In genomic region chr19:50477751-50478515, GRCh38 we compare ENCODE assay signal across 14 cellular contexts. TPM values are rescaled to one million over a fixed set of nuclear protein-coding genes. Genes with fewer than 3 reads are reported as not detected.
DNase-seq lines count a peak whose midpoint lies in the region; FAIRE-seq and TF ChIP-seq lines count a peak whose summit lies in the region.
"Had no signal": no experiment of that assay in that cellular context is flagged by ENCODE, and none has a peak within 500 bp of the region (broad histone marks: within the 10 kb centered on the region; RNA-seq: fewer than 3 reads in every experiment).

No MANE protein-coding gene starts in this region.

- no peak overlapping the region for H2AFZ ChIP-seq in Karpas-422 (ENCODE audit: low read length)

- no peak for DNase-seq in Calu3
- no peak for DNase-seq in Karpas-422
- no peak for DNase-seq in coronary artery (ENCODE audit: low spot score)
- DNase-seq in osteocyte (ENCODE audit: extremely low spot score, unreplicated experiment) = no peak
- no peak for DNase-seq in NCI-H2029 treated with DMSO at 0.1 percent for 48 hours (lab: John Stamatoyannopoulos, UW)
- no peak for DNase-seq in RKO (ENCODE audit: low spot score)
- DNase-seq in small intestine = no peak
- no peak for DNase-seq in GM12892 (ENCODE audit: insufficient read length)
- DNase-seq: activated CD8-positive, alpha-beta memory T cell treated with anti-CD3 and anti-CD28 coated beads for 24 hours; DMS79; NCI-H2081 had no signal

- TF ChIP-seq POLR2A in GM12892 (IDR thresholded peaks at IDR 0.05; ENCODE audit: low read depth, low read length) = no peak

- H3K4me1 Mint-ChIP-seq in Calu3 (ENCODE audit: low read depth, unreplicated experiment) (peaks cover 10% of the 10 kb centered on the region), osteocyte (ENCODE audit: unreplicated experiment) (peaks cover 16% of the 10 kb centered on the region)

- H3K4me3 Mint-ChIP-seq in Calu3 (ENCODE audit: low read depth, unreplicated experiment) = peak overlapping the region; percentile 100
- H3K4me3 Mint-ChIP-seq in osteocyte (ENCODE audit: unreplicated experiment) = peak overlapping the region; percentile 96

- no peaks in the 10 kb centered on the region for H4K20me1 ChIP-seq in Karpas-422 (ENCODE audit: insufficient read depth, low read depth, low read length)

- H3K9me3 Mint-ChIP-seq in Calu3 (ENCODE audit: low read depth, unreplicated experiment) (no peaks in the 10 kb centered on the region), osteocyte (ENCODE audit: unreplicated experiment) (no peaks in the 10 kb centered on the region)

- no peak overlapping the region for H3K27ac ChIP-seq in Karpas-422 (ENCODE audit: low read length)
- no peak overlapping the region for H3K27ac ChIP-seq in coronary artery
- H3K27ac ChIP-seq in small intestine (ENCODE audit: low read depth in 1 of 2, low read length in 1 of 2) = no peak overlapping the region
- H3K27ac ChIP-seq: HL-60 had no signal

- CTCF ChIA-PET in Calu3 (lab: Charles Lee) = interaction anchor here (1.6 kb wide), 1 partner anchor 109 kb away, joined by 4 read pairs; no protein-coding TSS in a partner anchor

- H3K27me3 ChIP-seq in Karpas-422 (ENCODE audit: low read length) = no peaks in the 10 kb centered on the region
- H3K27me3 ChIP-seq in small intestine (ENCODE audit: control insufficient read depth in 2 of 2, insufficient read depth in 2 of 2, low read length in 2 of 2) = no peaks in the 10 kb centered on the region

- H3K4me2 ChIP-seq in Karpas-422 (ENCODE audit: low read depth, low read length, poor library complexity, severe bottlenecking) = peak overlapping the region; percentile 94

- BruUV-seq in Calu3 (replicated peaks; lab: Mats Ljungman, UMichigan) = no TSS peak

- H3K9ac ChIP-seq in Karpas-422 (ENCODE audit: low read length) = no peak overlapping the region

- peaks cover 9% of the 10 kb centered on the region for H3K9me3 ChIP-seq in Karpas-422 (ENCODE audit: low read length)
- no peaks in the 10 kb centered on the region for H3K9me3 ChIP-seq in small intestine (ENCODE audit: control insufficient read depth, low read depth)

- FAIRE-seq in small intestine (lab: Jason Lieb, UNC) = no peak
- no peak for FAIRE-seq in GM12892 (lab: Jason Lieb, UNC)
- FAIRE-seq: colon had no signal

- intact Hi-C loops in Calu3 (cut with micrococcal nuclease; ENCODE audit: unreplicated experiment) = no loop called here

- H3K4me1 ChIP-seq in Karpas-422 (ENCODE audit: low read length) (peaks cover 8% of the 10 kb centered on the region), small intestine (ENCODE audit: control insufficient read depth in 2 of 2, insufficient read depth in 1 of 2, low read depth in 1 of 2, low read length in 1 of 2) (peaks cover 5 to 6% of the 10 kb centered on the region in 2 donors)

- H3K27me3 Mint-ChIP-seq in Calu3 (ENCODE audit: unreplicated experiment) (peaks cover 18% of the 10 kb centered on the region), osteocyte (ENCODE audit: unreplicated experiment) (no peaks in the 10 kb centered on the region)

- H3K27ac Mint-ChIP-seq in Calu3 (ENCODE audit: unreplicated experiment) = peak overlapping the region; percentile 85
- H3K27ac Mint-ChIP-seq in osteocyte (ENCODE audit: unreplicated experiment) = no peak overlapping the region

- peaks cover 60% of the 10 kb centered on the region for H3K36me3 Mint-ChIP-seq in Calu3 (ENCODE audit: insufficient read depth, unreplicated experiment)
- H3K36me3 Mint-ChIP-seq in osteocyte (ENCODE audit: unreplicated experiment) = peaks cover 10% of the 10 kb centered on the region

- H3K9me2 ChIP-seq in Karpas-422 (replicated peaks; ENCODE audit: insufficient read depth, low read length) = no peaks in the 10 kb centered on the region

- 95 to 96% (median 95%) methylated on average over 17 of the region's 17 CpGs for WGBS in small intestine, 3 donors

- H3K36me3 ChIP-seq in Karpas-422 (ENCODE audit: insufficient read depth, low read length) (peaks cover 46% of the 10 kb centered on the region), small intestine (ENCODE audit: control insufficient read depth in 2 of 2, insufficient read depth in 2 of 2, low read length in 2 of 2) (peaks cover 0 to 4% of the 10 kb centered on the region in 2 donors)

- peaks cover 29% of the 10 kb centered on the region for H3K79me2 ChIP-seq in Karpas-422 (ENCODE audit: low read length)

- TF ChIP-seq CTCF in Calu3 (IDR thresholded peaks at IDR 0.05; ENCODE audit: unreplicated experiment) = no peak
- no peak for TF ChIP-seq CTCF in coronary artery (IDR thresholded peaks at IDR 0.05)
- no peak for TF ChIP-seq CTCF in osteocyte (IDR thresholded peaks at IDR 0.05)

- H3K4me3 ChIP-seq in Karpas-422 (ENCODE audit: low read length) (peak overlapping the region; percentile 98), coronary artery (peak overlapping the region; percentile 81), small intestine (ENCODE audit: low read depth in 1 of 2, low read length in 2 of 2) (no peak overlapping the region)

RNA-seq across cellular contexts. Expression of gene GARIN5A, which starts 1.3 kb away (rescaled TPM):
- total RNA-seq in Calu3 (2022) (6.0 and 7.8 TPM in 2 replicates), osteocyte (1.8 and 2.0 TPM in 2 replicates)
- 1.2 TPM in 1 of 2 replicates, not detected in the other for total RNA-seq in Karpas-422 (2014; rRNA removed; shearing (Covaris generic); ENCODE audit: low replicate concordance)
- polyA plus RNA-seq in small intestine = 1 to 10 TPM in 1 of 3 donors, under 1 TPM in 1, not detected in 1; 0.89 to 3.4 TPM
- polyA plus RNA-seq in GM12892 (2012; ENCODE audit: missing spikeins) = 0.70 TPM

RNA-seq across cellular contexts. Expression of gene EMC10, which starts 1.6 kb away (rescaled TPM):
- total RNA-seq in Calu3 (2022) (200 and 214 TPM in 2 replicates), osteocyte (166 and 172 TPM in 2 replicates)
- 63.7 and 93.4 TPM in 2 replicates for total RNA-seq in Karpas-422 (2014; rRNA removed; shearing (Covaris generic); ENCODE audit: low replicate concordance)
- polyA plus RNA-seq in small intestine = 100 to 1,000 TPM in 1 of 3 donors, 10 to 100 TPM in 2; 53.7 to 160 (median 71.3) TPM
- polyA plus RNA-seq in GM12892 (2012; ENCODE audit: missing spikeins) = 15.9 TPM

RNA-seq across cellular contexts. Expression of gene JOSD2, which starts 33.1 kb away (rescaled TPM):
- total RNA-seq in Calu3 (2022) (33.5 and 38.6 TPM in 2 replicates), osteocyte (43.7 and 46.9 TPM in 2 replicates)
- total RNA-seq in Karpas-422 (2014; rRNA removed; shearing (Covaris generic); ENCODE audit: low replicate concordance) = 15.8 and 42.3 TPM in 2 replicates
- 10 to 100 TPM; 62.5 to 97.8 (median 85.7) TPM for polyA plus RNA-seq in small intestine
- polyA plus RNA-seq in GM12892 (2012; ENCODE audit: missing spikeins) = 5.8 TPM

RNA-seq across cellular contexts. Expression of gene ASPDH, which starts 35.8 kb away (rescaled TPM):
- total RNA-seq in Calu3 (2022) (not detected in 2 replicates), osteocyte (not detected in 2 replicates)
- not detected in 2 replicates for total RNA-seq in Karpas-422 (2014; rRNA removed; shearing (Covaris generic); ENCODE audit: low replicate concordance)
- polyA plus RNA-seq in small intestine = 10 to 100 TPM in 2 of 3 donors, under 1 TPM in 1; 0.27 to 20.0 (median 17.0) TPM
- polyA plus RNA-seq in GM12892 (2012; ENCODE audit: missing spikeins) = not detected
- total RNA-seq: myocyte had no signal

RNA-seq across cellular contexts. Expression of gene MYBPC2, which starts 45.2 kb away (rescaled TPM):
- not detected in 2 replicates for total RNA-seq in Calu3 (2022)
- 23.4 and 48.3 TPM in 2 replicates for total RNA-seq in Karpas-422 (2014; rRNA removed; shearing (Covaris generic); ENCODE audit: low replicate concordance)
- total RNA-seq in osteocyte = not detected in 2 replicates
- polyA plus RNA-seq in small intestine = under 1 TPM in 1 of 3 donors, not detected in 2; 0.27 TPM
- polyA plus RNA-seq in GM12892 (2012; ENCODE audit: missing spikeins) = 1.2 TPM

Comparison
In these comparisons a context has a peak if more than half of its experiments do, and no peak if none do; other contexts are left out.
1. H3K4me3 ChIP-seq: peak in Karpas-422 (single experiment) and coronary artery (single experiment); none in small intestine (0 of 2).